Comparison of ENCODE assay signal across 8 cellular contexts in the genomic region with DNA sequence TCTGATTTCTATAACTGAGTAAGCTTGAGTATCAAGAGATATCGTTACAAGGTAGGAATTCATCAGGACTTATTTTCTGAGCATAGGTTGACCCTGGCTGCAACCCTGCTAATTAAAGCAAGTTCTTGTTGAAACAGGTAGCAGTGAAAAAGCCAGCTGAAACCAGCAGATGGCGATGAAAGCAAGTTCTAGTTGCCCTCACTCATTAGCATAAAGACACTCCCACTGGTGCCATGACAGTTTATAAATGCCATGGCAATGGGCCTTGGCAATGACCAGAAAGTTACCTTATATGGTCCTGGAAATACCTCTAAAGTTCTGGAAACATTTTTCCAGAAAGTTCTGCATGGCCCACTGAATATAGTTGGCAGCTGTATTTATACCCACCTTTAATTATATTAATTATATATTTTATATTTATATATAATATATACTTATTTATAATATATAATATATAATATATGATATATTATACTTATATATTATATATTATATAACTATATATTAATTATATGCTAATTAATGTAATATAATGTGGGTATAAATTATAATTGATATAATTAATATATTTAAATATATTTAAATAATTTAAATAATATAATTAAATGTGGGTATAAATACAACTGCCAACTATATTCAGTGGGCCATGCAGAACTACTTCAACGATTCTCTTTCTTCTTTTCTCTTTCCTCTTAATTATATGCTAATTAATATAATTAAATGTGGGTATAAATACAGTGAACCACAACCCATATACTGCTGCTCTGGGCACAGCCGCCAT.
A peak's percentile ranks its signal among the peaks of the same experiment; 100 is the strongest.
DNase-seq lines count a peak whose midpoint lies in the region; ATAC-seq, FAIRE-seq and TF ChIP-seq lines count a peak whose summit lies in the region.

No MANE protein-coding gene starts in this region.

- RAD21 ChIA-PET in GM12878 (lab: Charles Lee; ENCODE audit: unreplicated experiment), result no interaction called here

- no peaks in the 10 kb centered on the region for H3K4me1 ChIP-seq in GM12878 (ENCODE audit: control insufficient read depth, insufficient read depth, low read length)
- peaks cover 0 to 15% (median 7%) of the 10 kb centered on the region in 3 donors for H3K4me1 ChIP-seq in pancreas
- no peaks in the 10 kb centered on the region for H3K4me1 ChIP-seq in right atrium auricular region

- no peak for TF ChIP-seq RAD21 in GM12878 (IDR thresholded peaks at IDR 0.05; ENCODE audit: insufficient read depth, low read depth, low read length)

- H3K27me3 ChIP-seq in GM12878 (replicated peaks in 1 of 2; ENCODE audit: control insufficient read depth in 2 of 2, insufficient read depth in 2 of 2, low read length in 1 of 2) (no peaks in the 10 kb centered on the region), pancreas (no peaks in the 10 kb centered on the region), right atrium auricular region (no peaks in the 10 kb centered on the region)

- no peak for TF ChIP-seq POLR2A in GM12878 (IDR thresholded peaks at IDR 0.05; ENCODE audit: low read depth, low read length)

- 19% methylated on average over 4 of the region's 4 CpGs for WGBS in GM12878 (ENCODE audit: insufficient coverage, insufficient replicate concordance, low lambda C conversion rate, missing lambda C conversion rate)
- 71 to 84% methylated on average over 4 of the region's 4 CpGs for WGBS in pancreas, 2 donors

- H3K27ac ChIP-seq in GM12878 (ENCODE audit: control insufficient read depth, insufficient read depth) (no peak overlapping the region), pancreas (no peak overlapping the region), right atrium auricular region (no peak overlapping the region)

- H4K20me1 ChIP-seq in GM12878 (ENCODE audit: control insufficient read depth, insufficient read depth), result no peaks in the 10 kb centered on the region

- intact Hi-C loops in GM12878 (cut with micrococcal nuclease; ENCODE audit: unreplicated experiment), result loop anchor here (2.0 to 10.0 kb wide), 2 partner anchors 558 to 676 kb away; no protein-coding TSS in a partner anchor
- intact Hi-C loops in pancreas (cut with DNase I), result no loop called here
- intact Hi-C loops in Right ventricle myocardium inferior (cut with DNase I), result no loop called here

- H2AFZ ChIP-seq in GM12878 (ENCODE audit: control insufficient read depth, low read depth, low read length), result no peak overlapping the region

- no peak overlapping the region for H3K9ac ChIP-seq in GM12878 (ENCODE audit: control insufficient read depth, insufficient read depth, low read length)

- H3K9me3 ChIP-seq in GM12878 (replicated peaks; ENCODE audit: control insufficient read depth, insufficient read depth, low read length) (no peaks in the 10 kb centered on the region), pancreas (no peaks in the 10 kb centered on the region), right atrium auricular region (no peaks in the 10 kb centered on the region)

- in situ Hi-C loops in GM12878 (cut with MboI), result no loop called here

- CTCF ChIA-PET in GM12878 (lab: Yijun Ruan, JAX), result interaction anchor here (0.6 to 1.4 kb wide), 4 partner anchors 25 to 1529 kb away, joined by 3 read pairs; no protein-coding TSS in a partner anchor

- SMC1A ChIA-PET in GM12878 (lab: Charles Lee; ENCODE audit: uncharacterized antibody, unreplicated experiment), result interaction anchor here (0.6 kb wide), 1 partner anchor 14 kb away, joined by 3 read pairs; no protein-coding TSS in a partner anchor

- H3K4me3 ChIP-seq in GM12878 (no peak overlapping the region), pancreas (no peak overlapping the region), right atrium auricular region (no peak overlapping the region)

- peak; percentile 5 for DNase-seq in NCI-H2107 treated with DMSO at 0.1 percent for 48 hours (lab: John Stamatoyannopoulos, UW; ENCODE audit: unreplicated experiment)
- DNase-seq in NCI-H2107 (lab: John Stamatoyannopoulos, UW), result no peak
- peak; percentile 4 for DNase-seq in NCI-H2029 (lab: John Stamatoyannopoulos, UW)
- peak; percentile 5 for DNase-seq in GM12878 (ENCODE audit: low read depth, low spot score)
- DNase-seq in pancreas, result peak in 3 of 6 donors; percentile 15 to 31 (median 22)
- no peak for DNase-seq in Right ventricle myocardium inferior (ENCODE audit: missing footprints)
- DNase-seq in right atrium auricular region (ENCODE audit: low spot score), result no peak

- TF ChIP-seq CTCF in GM12878 (IDR thresholded peaks at IDR 0.05 in 2 of 3, conservative IDR thresholded peaks at IDR 0.05 in 1 of 3; ENCODE audit: control insufficient read depth in 2 of 3, extremely low read depth in 1 of 3, insufficient read depth in 1 of 3, low read depth in 3 of 3, low read length in 3 of 3) (peak in 2 of 3 experiments; percentile 21 to 34; a peak in 3 of 6 replicates), pancreas (IDR thresholded peaks at IDR 0.05) (no peak), right atrium auricular region (IDR thresholded peaks at IDR 0.05) (peak in 1 of 2 donors; percentile 31)

- FAIRE-seq in GM12878 (lab: Jason Lieb, UNC), result peak; percentile 23
- peak; percentile 95 for FAIRE-seq in pancreas (lab: Jason Lieb, UNC)

- ATAC-seq in HG02678 (IDR thresholded peaks at IDR 0.05; ENCODE audit: unreplicated experiment) (peak; percentile 43), GM12878 (peak; percentile 98), pancreas (peak in 2 of 4 donors; percentile 20 to 69), Right ventricle myocardium inferior (no peak)

- POLR2A ChIA-PET in GM12878 (lab: Charles Lee), result no interaction called here

- H3K4me2 ChIP-seq in GM12878 (ENCODE audit: control insufficient read depth, insufficient read depth), result no peak overlapping the region

- BruUV-seq in GM12878 (replicated peaks; lab: Mats Ljungman, UMichigan), result no TSS peak

- H3K36me3 ChIP-seq in GM12878 (ENCODE audit: control insufficient read depth in 2 of 2, insufficient read depth in 2 of 2, low read length in 1 of 2) (no peaks in the 10 kb centered on the region), pancreas (no peaks in the 10 kb centered on the region), right atrium auricular region (no peaks in the 10 kb centered on the region)

- H3K79me2 ChIP-seq in GM12878 (ENCODE audit: control insufficient read depth, insufficient read depth, low read length), result no peaks in the 10 kb centered on the region

- no peak for TF ChIP-seq EP300 in GM12878 (IDR thresholded peaks at IDR 0.05; ENCODE audit: borderline replicate concordance in 1 of 2, control insufficient read depth in 1 of 2, low read depth in 2 of 2, low read length in 2 of 2)

TF ChIP-seq in GM12878, 131 proteins besides CTCF, POLR2A, EP300 and RAD21:
- TF ChIP-seq YY1 (IDR thresholded peaks at IDR 0.05; ENCODE audit: low read depth, low read length), result peak; percentile 39; the same call in 1 of the 2 replicates
- TF ChIP-seq GABPA (IDR thresholded peaks at IDR 0.05; ENCODE audit: low read depth), result no peak
- TF ChIP-seq SMC3 (IDR thresholded peaks at IDR 0.05; ENCODE audit: borderline replicate concordance, low read length), result peak; percentile 5; the same call in 1 of the 2 replicates
- TF ChIP-seq IRF5 (IDR thresholded peaks at IDR 0.05; ENCODE audit: borderline replicate concordance), result no peak
TF ChIP-seq in GM12878: peak in this region for 2.

Comparison
In these comparisons a context has a peak if more than half of its experiments do, and no peak if none do; other contexts are left out.
1. DNase-seq: peak in NCI-H2107 treated with DMSO at 0.1 percent for 48 hours (single experiment), NCI-H2029 (single experiment) and GM12878 (single experiment); none in NCI-H2107 (single experiment), Right ventricle myocardium inferior (single experiment) and right atrium auricular region (single experiment).
2. CTCF ChIP-seq: peak in GM12878 (2 of 3); none in pancreas (0 of 4).